In genomic region chr12:12722351-12723146, GRCh38 we compare ENCODE assay signal across 8 cellular contexts. TPM values are rescaled to one million over a fixed set of nuclear protein-coding genes. Genes with fewer than 3 reads are reported as not detected.
A peak's percentile ranks its signal among the peaks of the same experiment; 100 is the strongest.
DNase-seq lines count a peak whose midpoint lies in the region; TF ChIP-seq lines count a peak whose summit lies in the region.

No MANE protein-coding gene starts in this region.

- H3K9ac ChIP-seq in endodermal cell (ENCODE audit: extremely low read depth, low read length, poor library complexity, severe bottlenecking) = no peak overlapping the region

- H3K27me3 Mint-ChIP-seq in endodermal cell (ENCODE audit: insufficient read depth) = peaks cover 16% of the 10 kb centered on the region
- H3K27me3 Mint-ChIP-seq in progenitor cell of endocrine pancreas = peaks cover 17% of the 10 kb centered on the region

- DNase-seq in AG10803 (ENCODE audit: low read depth) (no peak), H4 (ENCODE audit: low spot score) (peak; percentile 57), SJSA1 (ENCODE audit: low read depth in 1 of 2, low spot score in 2 of 2) (peak in 1 of 2 experiments; percentile 87), endodermal cell (peak; percentile 0), progenitor cell of endocrine pancreas (ENCODE audit: low spot score, unreplicated experiment) (no peak), mesenteric fat pad (ENCODE audit: low spot score) (no peak), 8988T (no peak)
- no peak for DNase-seq in NK-92 treated with Interleukin-12 subunit alpha and Interleukin-12 subunit beta, amount 100 ng/mL, for 24 hours (lab: John Stamatoyannopoulos, UW)

- H3K4me3 ChIP-seq in AG10803 (ENCODE audit: low read length) = peak overlapping the region; percentile 93
- H3K4me3 ChIP-seq in SJSA1 = peak overlapping the region; percentile 64
- peak overlapping the region; percentile 99 for H3K4me3 ChIP-seq in endodermal cell (ENCODE audit: low read length)

- WGBS in endodermal cell (ENCODE audit: insufficient coverage in 1 of 2, insufficient read length in 1 of 2), 2 experiments = 96 to 100% methylated on average over 1 to 3 of the region's 3 CpGs

- H3K36me3 ChIP-seq in SJSA1 (peaks cover 67% of the 10 kb centered on the region), endodermal cell (ENCODE audit: control insufficient read depth, insufficient read depth, low read length) (peaks cover 43% of the 10 kb centered on the region)

- H3K27me3 ChIP-seq in SJSA1 (replicated peaks) (no peaks in the 10 kb centered on the region), endodermal cell (ENCODE audit: control insufficient read depth, insufficient read depth, low read length, poor library complexity, severe bottlenecking) (no peaks in the 10 kb centered on the region)

- H3K4me3 Mint-ChIP-seq in endodermal cell (peak overlapping the region; percentile 92), progenitor cell of endocrine pancreas (ENCODE audit: low read depth) (peak overlapping the region; percentile 85)

- H3K27ac ChIP-seq in SJSA1 = peak overlapping the region; percentile 98
- no peak overlapping the region for H3K27ac ChIP-seq in endodermal cell (ENCODE audit: low read depth, low read length)

- no peak for TF ChIP-seq CTCF in AG10803 (conservative IDR thresholded peaks at IDR 0.05; ENCODE audit: low read length)
- no peak for TF ChIP-seq CTCF in endodermal cell (conservative IDR thresholded peaks at IDR 0.05)
- no peak for TF ChIP-seq CTCF in progenitor cell of endocrine pancreas (IDR thresholded peaks at IDR 0.05; ENCODE audit: unreplicated experiment)

- H3K36me3 Mint-ChIP-seq in endodermal cell (ENCODE audit: low read depth) = peaks cover 41% of the 10 kb centered on the region
- peaks cover 22% of the 10 kb centered on the region for H3K36me3 Mint-ChIP-seq in progenitor cell of endocrine pancreas (ENCODE audit: insufficient read depth)

- no peaks in the 10 kb centered on the region for H3K9me3 ChIP-seq in SJSA1 (replicated peaks)
- H3K9me3 ChIP-seq in endodermal cell (ENCODE audit: control insufficient read depth, low read length) = no peaks in the 10 kb centered on the region

- H3K27ac Mint-ChIP-seq in endodermal cell (no peak overlapping the region), progenitor cell of endocrine pancreas (peak overlapping the region; percentile 84)

- H3K9me3 Mint-ChIP-seq in endodermal cell (no peaks in the 10 kb centered on the region), progenitor cell of endocrine pancreas (ENCODE audit: low read depth) (no peaks in the 10 kb centered on the region)

- H3K4me1 Mint-ChIP-seq in endodermal cell (peaks cover 52% of the 10 kb centered on the region), progenitor cell of endocrine pancreas (ENCODE audit: low read depth) (peaks cover 29% of the 10 kb centered on the region)

- peaks cover 19% of the 10 kb centered on the region for H3K4me1 ChIP-seq in SJSA1 (replicated peaks)
- H3K4me1 ChIP-seq in endodermal cell (ENCODE audit: control insufficient read depth, insufficient read depth, low read length) = peaks cover 6% of the 10 kb centered on the region

RNA-seq across cellular contexts. Expression of gene CDKN1B, which starts 5.4 kb away (rescaled TPM):
- total RNA-seq in H4 (2014; rRNA removed; shearing (Covaris generic)) = 22.8 and 27.3 TPM in 2 replicates
- total RNA-seq in SJSA1 (2014; rRNA removed; shearing (Covaris generic)) = 42.8 and 44.8 TPM in 2 replicates
- 10 to 100 TPM; 40.1 to 63.9 TPM for total RNA-seq in endodermal cell
- 52.2 TPM for polyA plus RNA-seq in endodermal cell (2013, experiment 1 of 2)
- 53.2 TPM for polyA plus RNA-seq in endodermal cell (2013, experiment 2 of 2)
- total RNA-seq in progenitor cell of endocrine pancreas = 36.7 and 40.8 TPM in 2 replicates
- 28.9 TPM for total RNA-seq in mesenteric fat pad

RNA-seq across cellular contexts. Expression of gene GPR19, which starts 26.6 kb away (rescaled TPM):
- 0.88 and 3.9 TPM in 2 replicates for total RNA-seq in H4 (2014; rRNA removed; shearing (Covaris generic))
- total RNA-seq in SJSA1 (2014; rRNA removed; shearing (Covaris generic)) = 0.78 and 1.8 TPM in 2 replicates
- total RNA-seq in endodermal cell = 1 to 10 TPM; 5.4 to 7.2 TPM
- 15.4 TPM for polyA plus RNA-seq in endodermal cell (2013, experiment 1 of 2)
- polyA plus RNA-seq in endodermal cell (2013, experiment 2 of 2) = 11.8 TPM
- total RNA-seq in progenitor cell of endocrine pancreas = 1.2 and 2.0 TPM in 2 replicates
- not detected for total RNA-seq in mesenteric fat pad

Comparison
In these comparisons a context has a peak if more than half of its experiments do, and no peak if none do; other contexts are left out.
1. DNase-seq: peak in H4 (single experiment) and endodermal cell (single experiment); none in AG10803 (single experiment), progenitor cell of endocrine pancreas (single experiment), NK-92 treated with Interleukin-12 subunit alpha and Interleukin-12 subunit beta, amount 100 ng/mL, for 24 hours (single experiment), mesenteric fat pad (single experiment) and 8988T (single experiment).
2. Peak in every context shown above with its lines, with median percentiles within 50 percentile points of each other: H3K4me3 ChIP-seq.